In genomic region chr4:15714616-15715015, GRCh38 we compare ENCODE assay signal across 1 cellular context.
TF ChIP-seq lines count a peak whose summit lies in the region.

No MANE protein-coding gene starts in this region.

TF ChIP-seq in HepG2, 621 proteins besides CTCF, POLR2A, EP300 and RAD21:
- TF ChIP-seq KMT2B (CRISPR knock-in tag; IDR thresholded peaks at IDR 0.05) (no peak), NFYB (CRISPR knock-in tag; IDR thresholded peaks at IDR 0.05) (peak; percentile 46; the same call in 1 of the 2 replicates)
